In the genomic region with DNA sequence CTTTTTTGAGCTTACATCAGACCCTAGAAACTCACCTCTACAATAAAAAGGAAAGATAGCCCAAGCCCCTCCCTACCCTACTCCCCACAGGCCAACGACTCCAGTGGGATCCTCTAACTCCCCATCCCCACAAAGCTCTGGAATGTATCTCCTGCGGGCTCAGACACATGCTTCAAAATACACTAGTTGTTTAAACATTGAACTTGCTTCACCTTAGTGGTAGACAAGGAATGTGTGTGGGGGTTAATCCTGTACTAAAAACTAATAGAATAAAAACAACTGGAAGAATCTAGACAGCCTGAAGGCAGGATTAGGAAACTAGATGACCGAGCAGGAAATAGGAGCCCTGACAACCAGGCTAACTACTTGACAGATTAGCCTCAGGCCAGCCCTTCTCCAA, we compare ENCODE assay signal across 17 cellular contexts.
A peak's percentile ranks its signal among the peaks of the same experiment; 100 is the strongest.
DNase-seq lines count a peak whose midpoint lies in the region; ATAC-seq lines count a peak whose summit lies in the region.
"Had no signal": no experiment of that assay in that cellular context is flagged by ENCODE, and none has a peak within 500 bp of the region (broad histone marks: within the 10 kb centered on the region; RNA-seq: fewer than 3 reads in every experiment).

No MANE protein-coding gene starts in this region.

- no peak overlapping the region for H3K9ac ChIP-seq in trophoblast cell (ENCODE audit: low read length)

- H3K27ac ChIP-seq in trophoblast cell (ENCODE audit: low read depth, low read length) = no peak overlapping the region
- H3K27ac ChIP-seq: HL-60 had no signal

- ATAC-seq in esophagus mucosa = peak; percentile 29
- no peak for ATAC-seq in GM21529 (IDR thresholded peaks at IDR 0.05; ENCODE audit: unreplicated experiment)
- ATAC-seq: GM23338 had no signal

- no peaks in the 10 kb centered on the region for H3K27me3 ChIP-seq in trophoblast cell (ENCODE audit: insufficient read depth, low read length)
- H3K27me3 ChIP-seq: MG63 had no signal

- no peak overlapping the region for H2AK5ac ChIP-seq in trophoblast cell (ENCODE audit: low read length)

- H3K36me3 ChIP-seq in trophoblast cell (ENCODE audit: control insufficient read depth in 1 of 2, insufficient read depth in 2 of 2, low read length in 2 of 2) = no peaks in the 10 kb centered on the region
- H3K36me3 ChIP-seq: MG63 had no signal

- H3K4ac ChIP-seq in trophoblast cell (ENCODE audit: low read depth, low read length) = no peak overlapping the region

- H3K14ac ChIP-seq in trophoblast cell (ENCODE audit: low read length) = no peak overlapping the region

- H4K12ac ChIP-seq in trophoblast cell (ENCODE audit: low read depth, low read length) = no peak overlapping the region

- no peaks in the 10 kb centered on the region for H3K79me1 ChIP-seq in trophoblast cell (ENCODE audit: low read length)

- DNase-seq in HPDE6-E6E7 (ENCODE audit: extremely low spot score) (peak; percentile 66), T1000 (lab: John Stamatoyannopoulos, UW) (peak; percentile 42), trophoblast cell (peak; percentile 73 to 83), SKM-1 treated with dmso at 0.1 percent for 144 hours (lab: John Stamatoyannopoulos, UW; ENCODE audit: unreplicated experiment) (no peak)
- no peak for DNase-seq in stimulated activated CD4-positive, alpha-beta T cell treated with anti-CD3 and anti-CD28 coated beads, Interleukin-12 subunit alpha, Interleukin-12 subunit beta, amount 100 ng/mL, for 4 hours
- DNase-seq: AML-193; CD4-positive, CD25-positive, alpha-beta regulatory T cell; DMS79 treated with DMSO at 0.1 percent for 48 hours; GF-D8; KG1; MG63; NCI-H1930; NCI-H2171 had no signal

- H3K4me1 ChIP-seq in trophoblast cell (ENCODE audit: control insufficient read depth in 1 of 2, insufficient read depth in 2 of 2, low read length in 2 of 2) = no peaks in the 10 kb centered on the region

- no peak overlapping the region for H3K4me3 ChIP-seq in trophoblast cell (ENCODE audit: low read depth, low read length)
- H3K4me3 ChIP-seq: GM23338, MG63 had no signal

- no peak overlapping the region for H3K18ac ChIP-seq in trophoblast cell (ENCODE audit: low read length)

- no peak overlapping the region for H2BK5ac ChIP-seq in trophoblast cell (ENCODE audit: low read depth, low read length, poor library complexity)

- H3K79me2 ChIP-seq in trophoblast cell (ENCODE audit: control insufficient read depth, insufficient read depth, low read length, poor library complexity) = no peaks in the 10 kb centered on the region

- no peaks in the 10 kb centered on the region for H3K9me3 ChIP-seq in trophoblast cell (ENCODE audit: insufficient read depth, low read depth, low read length)
- H3K9me3 ChIP-seq: MG63 had no signal

- no peak overlapping the region for H4K91ac ChIP-seq in trophoblast cell (ENCODE audit: low read depth, low read length)

- no CpG with 5 or more reads among the region's 3 CpGs for WGBS in trophoblast cell (ENCODE audit: extremely low coverage, insufficient coverage, insufficient read length)

- H4K8ac ChIP-seq in trophoblast cell (ENCODE audit: low read depth, low read length) = no peak overlapping the region

- H3K23ac ChIP-seq in trophoblast cell (ENCODE audit: low read length) = no peak overlapping the region

- H3K4me2 ChIP-seq in trophoblast cell (ENCODE audit: low read length) = no peak overlapping the region
- H3K4me2 ChIP-seq: GM23338 had no signal

- no peak overlapping the region for H2AFZ ChIP-seq in trophoblast cell (ENCODE audit: insufficient read depth, low read length, poor library complexity)
- H2AFZ ChIP-seq: GM23338 had no signal

- H2BK120ac ChIP-seq in trophoblast cell (ENCODE audit: insufficient read depth, low read length, poor library complexity) = no peak overlapping the region

- H2BK12ac ChIP-seq in trophoblast cell (ENCODE audit: low read length) = no peak overlapping the region

Comparison
In these comparisons a context has a peak if more than half of its experiments do, and no peak if none do; other contexts are left out.
1. DNase-seq: peak in HPDE6-E6E7 (single experiment), T1000 (single experiment) and trophoblast cell (2 of 2); none in stimulated activated CD4-positive, alpha-beta T cell treated with anti-CD3 and anti-CD28 coated beads, Interleukin-12 subunit alpha, Interleukin-12 subunit beta, amount 100 ng/mL, for 4 hours (single experiment) and SKM-1 treated with dmso at 0.1 percent for 144 hours (single experiment).